Comparison of ENCODE assay signal across 18 cellular contexts in the genomic region with DNA sequence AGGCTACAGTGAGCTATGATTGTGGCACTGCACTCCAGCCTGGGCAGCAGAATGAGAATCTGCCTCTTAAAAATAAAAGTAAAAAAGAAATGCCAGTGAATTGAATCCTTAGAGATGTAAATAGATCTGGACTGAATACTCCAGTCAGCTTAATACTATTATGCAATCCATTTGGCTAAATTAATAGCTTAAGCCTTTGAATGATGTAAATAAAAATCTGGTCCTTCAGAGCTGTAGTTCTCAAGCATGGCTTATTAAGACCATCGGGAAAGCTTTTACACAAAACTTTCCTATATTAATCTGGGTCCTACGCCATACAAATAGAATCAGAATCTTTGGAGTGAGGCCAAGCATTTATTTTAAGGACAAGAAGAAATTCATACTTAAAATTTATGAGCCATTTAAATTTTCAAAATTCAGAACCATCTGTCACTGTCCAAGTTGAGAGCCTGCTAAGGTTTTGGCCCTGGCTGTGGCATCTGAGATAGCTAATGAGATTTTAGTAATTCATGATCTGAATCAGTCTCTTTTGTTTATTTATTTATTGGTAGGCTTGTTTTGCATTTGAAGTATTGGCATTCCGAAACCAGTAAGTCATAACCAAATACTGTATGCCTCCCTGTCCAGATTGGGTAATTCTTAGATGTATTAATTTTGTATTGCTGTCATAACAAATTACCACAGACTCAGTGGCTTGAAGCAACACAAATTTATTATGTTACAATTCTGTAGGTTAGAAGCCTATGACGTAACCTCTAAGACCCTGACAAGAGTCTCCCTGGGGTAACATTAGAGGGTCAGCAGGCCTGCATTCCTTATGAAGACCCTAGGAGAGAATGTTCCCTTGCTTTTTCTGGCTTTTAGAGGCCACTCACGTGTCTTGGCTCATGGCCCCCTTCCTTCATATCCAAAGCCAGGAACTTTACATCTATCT.
DNase-seq lines count a peak whose midpoint lies in the region; ATAC-seq and TF ChIP-seq lines count a peak whose summit lies in the region.
"Had no signal": no experiment of that assay in that cellular context is flagged by ENCODE, and none has a peak within 500 bp of the region (broad histone marks: within the 10 kb centered on the region; RNA-seq: fewer than 3 reads in every experiment).

No MANE protein-coding gene starts in this region.

- WGBS in gastroesophageal sphincter (ENCODE audit: low coverage in 1 of 2), 2 donors, result 56 to 72% methylated on average over 5 of the region's 5 CpGs

- no peak for TF ChIP-seq CTCF in fibroblast of the aortic adventitia (IDR thresholded peaks at IDR 0.05; ENCODE audit: insufficient read depth, low read length)
- no peak for TF ChIP-seq CTCF in gastroesophageal sphincter (IDR thresholded peaks at IDR 0.05)

- H3K27ac ChIP-seq in gastroesophageal sphincter, result no peak overlapping the region
- H3K27ac ChIP-seq: BLaER1 treated with 17β-estradiol and CSF1 and Interleukin-3, amounts not matched to agents 10 nM and 100 nM; SK-N-MC had no signal

- no peaks in the 10 kb centered on the region for H3K4me1 ChIP-seq in gastroesophageal sphincter

- ATAC-seq in gastroesophageal sphincter, result no peak
- ATAC-seq: K562, Panc1, Right ventricle myocardium inferior had no signal

- no peak for TF ChIP-seq POLR2A in gastroesophageal sphincter (IDR thresholded peaks at IDR 0.05)

- H3K9me3 ChIP-seq in gastroesophageal sphincter, result no peaks in the 10 kb centered on the region
- H3K9me3 ChIP-seq: BLaER1 treated with 17β-estradiol and CSF1 and Interleukin-3, amounts not matched to agents 10 nM and 100 nM had no signal

- TF ChIP-seq EP300 in gastroesophageal sphincter (IDR thresholded peaks at IDR 0.05), result no peak

- H3K27me3 ChIP-seq in gastroesophageal sphincter, result no peaks in the 10 kb centered on the region
- H3K27me3 ChIP-seq: BLaER1 treated with 17β-estradiol and CSF1 and Interleukin-3, amounts not matched to agents 10 nM and 100 nM had no signal

- no peak overlapping the region for H3K4me3 ChIP-seq in fibroblast of the aortic adventitia (ENCODE audit: low read depth, low read length)
- H3K4me3 ChIP-seq in gastroesophageal sphincter, result no peak overlapping the region
- H3K4me3 ChIP-seq: BLaER1 treated with 17β-estradiol and CSF1 and Interleukin-3, amounts not matched to agents 10 nM and 100 nM; K562; SK-N-MC had no signal

- DNase-seq in ELR (ENCODE audit: low read depth), result peak; percentile 51
- DNase-seq in HCEC 1CT, result peak; percentile 63
- peak; percentile 3 for DNase-seq in T1000 (lab: John Stamatoyannopoulos, UW)
- peak; percentile 21 for DNase-seq in fibroblast of the aortic adventitia (ENCODE audit: low read depth)
- no peak for DNase-seq in NCI-H2227 treated with DMSO at 0.1 percent for 48 hours (lab: John Stamatoyannopoulos, UW)
- no peak for DNase-seq in NCI-H1694 (lab: John Stamatoyannopoulos, UW)
- DNase-seq: DMS 273 treated with DMSO at 0.1 percent for 48 hours, MM.1S, NCI-H1105, NCI-H187 treated with DMSO at 0.1 percent for 48 hours, NCI-H345, NCI-H748 treated with DMSO at 0.1 percent for 48 hours had no signal

- no peaks in the 10 kb centered on the region for H3K36me3 ChIP-seq in gastroesophageal sphincter
- H3K36me3 ChIP-seq: BLaER1 treated with 17β-estradiol and CSF1 and Interleukin-3, amounts not matched to agents 10 nM and 100 nM had no signal

Comparison
In these comparisons a context has a peak if more than half of its experiments do, and no peak if none do; other contexts are left out.
1. DNase-seq: peak in ELR (single experiment), HCEC 1CT (single experiment), T1000 (single experiment) and fibroblast of the aortic adventitia (single experiment); none in NCI-H2227 treated with DMSO at 0.1 percent for 48 hours (single experiment) and NCI-H1694 (single experiment).